30 cellular contexts compared by ENCODE assay signal in genomic region chr2:102158336-102158735, GRCh38. TPM values are rescaled to one million over a fixed set of nuclear protein-coding genes. Genes with fewer than 3 reads are reported as not detected.
"Had no signal": no experiment of that assay in that cellular context is flagged by ENCODE, and none has a peak within 500 bp of the region (broad histone marks: within the 10 kb centered on the region; RNA-seq: fewer than 3 reads in every experiment).

No MANE protein-coding gene starts in this region.

- H3K9me3 ChIP-seq: MG63 had no signal

- H3K4me3 Mint-ChIP-seq: activated B cell treated with CpG ODN at 0.5 μM for 24 hours; activated CD4-positive, alpha-beta T cell treated with anti-CD3 and anti-CD28 coated beads, Interleukin-2, amount 10 ng/mL, durations not matched to agents 24 days and 14 days; activated CD8-positive, alpha-beta memory T cell treated with anti-CD3 and anti-CD28 coated beads, Interleukin-2, amount 10 ng/mL, durations not matched to agents 7 days and 5 days; activated naive CD4-positive, alpha-beta T cell treated with anti-CD3 and anti-CD28 coated beads for 36 hours; activated naive CD8-positive, alpha-beta T cell; activated T-cell treated with anti-CD3 and anti-CD28 coated beads, Interleukin-2, amount 50 U/mL, for 4 hours; T-cell had no signal

- H3K4me3 ChIP-seq: cardiac muscle cell, MG63, SK-N-MC had no signal

- ATAC-seq: activated CD8-positive, alpha-beta memory T cell treated with anti-CD3 and anti-CD28 coated beads, Interleukin-2, amount 10 ng/mL, durations not matched to agents 7 days and 5 days; activated T-cell treated with anti-CD3 and anti-CD28 coated beads, Interleukin-2, amount 50 U/mL, for 4 hours; T-cell had no signal

- H3K27me3 Mint-ChIP-seq: activated CD8-positive, alpha-beta memory T cell treated with anti-CD3 and anti-CD28 coated beads, Interleukin-2, amount 10 ng/mL, durations not matched to agents 7 days and 5 days; activated naive CD8-positive, alpha-beta T cell; T-cell had no signal

- H3K27ac ChIP-seq: brain microvascular endothelial cell, cardiac muscle cell, KMS-11, SK-N-MC had no signal

- H3K4me2 ChIP-seq: KMS-11 had no signal

- H3K27ac Mint-ChIP-seq: activated B cell treated with CpG ODN at 0.5 μM for 24 hours; activated CD4-positive, alpha-beta T cell treated with anti-CD3 and anti-CD28 coated beads, Interleukin-2, amount 10 ng/mL, durations not matched to agents 24 days and 14 days; activated CD8-positive, alpha-beta memory T cell treated with anti-CD3 and anti-CD28 coated beads, Interleukin-2, amount 10 ng/mL, durations not matched to agents 7 days and 5 days; activated naive CD4-positive, alpha-beta T cell treated with anti-CD3 and anti-CD28 coated beads for 36 hours; T-cell had no signal

- H3K4me1 Mint-ChIP-seq: activated B cell treated with CpG ODN at 0.5 μM for 24 hours; activated CD4-positive, alpha-beta T cell treated with anti-CD3 and anti-CD28 coated beads, Interleukin-2, amount 10 ng/mL, durations not matched to agents 24 days and 14 days; activated CD8-positive, alpha-beta memory T cell treated with anti-CD3 and anti-CD28 coated beads, Interleukin-2, amount 10 ng/mL, durations not matched to agents 7 days and 5 days; T-cell had no signal

- H3K27me3 ChIP-seq: brain microvascular endothelial cell, cardiac muscle cell, MG63 had no signal

- H3K36me3 ChIP-seq: cardiac muscle cell had no signal

- DNase-seq: activated B cell treated with CpG ODN at 0.5 μM for 24 hours; activated CD4-positive, alpha-beta T cell treated with anti-CD3 and anti-CD28 coated beads for 1 hour; activated CD4-positive, alpha-beta T cell treated with anti-CD3 and anti-CD28 coated beads, Interleukin-2, amount 10 ng/mL, durations not matched to agents 24 days and 14 days; activated CD4-positive, alpha-beta T cell treated with anti-CD3 and anti-CD28 coated beads, Interleukin-2, amount 50 U/mL, for 48 hours; activated CD8-positive, alpha-beta memory T cell treated with anti-CD3 and anti-CD28 coated beads, Interleukin-2, amount 10 ng/mL, durations not matched to agents 7 days and 5 days; activated gamma-delta T cell; activated naive CD4-positive, alpha-beta T cell treated with anti-CD3 and anti-CD28 coated beads for 36 hours; activated T-cell treated with anti-CD3 and anti-CD28 coated beads, Interleukin-2, amount 50 U/mL, for 4 hours; brain microvascular endothelial cell; MG63; MV-4-11; NCI-H1092 treated with DMSO at 0.1 percent for 48 hours; NCI-H1417 treated with DMSO at 0.1 percent for 48 hours; NCI-H1694; NCI-H2029; NCI-H2107; NCI-H2171 treated with DMSO at 0.1 percent for 48 hours; NCI-H345; NCI-H510A; NCI-H526 treated with DMSO at 0.1 percent for 48 hours; NCI-H82; T-cell; T-helper 2 cell; T1000 had no signal

- H3K9me3 Mint-ChIP-seq: activated B cell treated with CpG ODN at 0.5 μM for 24 hours; activated T-cell treated with anti-CD3 and anti-CD28 coated beads, Interleukin-2, amount 50 U/mL, for 4 hours; T-cell had no signal

- H3K9ac ChIP-seq: KMS-11 had no signal

RNA-seq across cellular contexts. Expression of gene IL1R1, which starts 15.8 kb away (rescaled TPM):
- total RNA-seq: activated B cell treated with CpG ODN at 0.5 μM for 24 hours, OCI-LY7 had no signal

RNA-seq across cellular contexts. Expression of gene IL1RL2, which starts 28.5 kb away (rescaled TPM):
- total RNA-seq: activated B cell treated with CpG ODN at 0.5 μM for 24 hours; activated CD8-positive, alpha-beta memory T cell treated with anti-CD3 and anti-CD28 coated beads, Interleukin-2, amount 10 ng/mL, durations not matched to agents 7 days and 5 days; cardiac muscle cell; OCI-LY7; RPMI7951; T-cell had no signal
- polyA plus RNA-seq: cardiac muscle cell had no signal
